In the genomic region with DNA sequence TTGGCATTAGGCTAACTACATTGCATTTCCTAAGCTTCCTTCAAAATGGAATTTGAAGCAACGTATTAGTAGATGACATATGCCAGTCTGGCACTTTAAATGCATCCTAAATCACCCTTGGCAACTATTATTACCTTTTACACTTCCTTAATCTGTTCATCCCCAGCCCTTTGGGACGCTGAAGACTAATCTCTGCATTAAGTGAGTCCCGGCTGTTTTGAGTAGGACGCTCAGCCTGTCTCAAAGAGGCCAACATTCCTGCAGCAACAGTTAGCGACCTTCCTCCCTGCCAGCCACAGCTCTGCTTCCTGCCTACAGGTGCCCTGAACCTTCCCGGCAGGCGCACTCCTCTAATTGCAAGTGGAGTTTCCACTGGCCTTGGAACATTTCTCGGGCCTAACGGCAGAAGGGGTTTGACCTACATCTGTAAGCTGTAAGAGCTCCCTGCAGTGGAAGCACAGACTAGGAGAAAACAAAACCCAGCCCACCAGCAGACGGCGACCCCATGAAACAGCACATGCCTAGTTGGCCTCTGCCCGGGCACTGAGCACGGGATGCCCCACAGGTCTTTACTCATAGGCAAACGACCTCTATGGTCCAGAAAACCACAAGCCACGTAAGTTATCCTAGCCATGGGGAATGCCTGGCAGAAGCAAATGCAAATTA, we compare ENCODE assay signal across 15 cellular contexts.
DNase-seq lines count a peak whose midpoint lies in the region; ATAC-seq and TF ChIP-seq lines count a peak whose summit lies in the region.
"Had no signal": no experiment of that assay in that cellular context is flagged by ENCODE, and none has a peak within 500 bp of the region (broad histone marks: within the 10 kb centered on the region; RNA-seq: fewer than 3 reads in every experiment).

No MANE protein-coding gene starts in this region.

- no peak overlapping the region for H3K4me3 ChIP-seq in Caco-2 (ENCODE audit: low read depth, low read length)
- no peak overlapping the region for H3K4me3 ChIP-seq in spleen

- intact Hi-C loops in Caco-2 (cut with micrococcal nuclease; ENCODE audit: unreplicated experiment) (no loop called here), spleen (cut with DNase I; ENCODE audit: low total_unique reads) (no loop called here)

- H3K36me3 Mint-ChIP-seq in Caco-2 (ENCODE audit: insufficient read depth, unreplicated experiment), result peaks cover 84% of the 10 kb centered on the region
- peaks cover 45% of the 10 kb centered on the region for H3K36me3 Mint-ChIP-seq in central memory CD8-positive, alpha-beta T cell (ENCODE audit: insufficient read depth)
- peaks cover 27 to 88% (median 61%) of the 10 kb centered on the region in 3 donors for H3K36me3 Mint-ChIP-seq in naive thymus-derived CD8-positive, alpha-beta T cell

- no peaks in the 10 kb centered on the region for H3K27me3 Mint-ChIP-seq in Caco-2 (ENCODE audit: insufficient read depth, unreplicated experiment)
- H3K27me3 Mint-ChIP-seq in central memory CD8-positive, alpha-beta T cell, result no peaks in the 10 kb centered on the region
- H3K27me3 Mint-ChIP-seq in naive thymus-derived CD8-positive, alpha-beta T cell, result no peaks in the 10 kb centered on the region

- 82 to 94% (median 89%) methylated on average over 13 to 15 of the region's 15 CpGs for WGBS in spleen, 5 donors

- no peak overlapping the region for H3K27ac ChIP-seq in spleen
- H3K27ac ChIP-seq: HL-60 had no signal

- H3K36me3 ChIP-seq in Caco-2 (ENCODE audit: control insufficient read depth, insufficient read depth, low read length), result no peaks in the 10 kb centered on the region; the same call in 1 of the 2 replicates
- H3K36me3 ChIP-seq in spleen, result peaks cover 7 to 91% (median 64%) of the 10 kb centered on the region in 6 donors

- peaks cover 31% of the 10 kb centered on the region for H3K9me3 Mint-ChIP-seq in Caco-2 (ENCODE audit: unreplicated experiment)
- H3K9me3 Mint-ChIP-seq in central memory CD8-positive, alpha-beta T cell, result no peaks in the 10 kb centered on the region
- peaks cover 0 to 8% (median 0%) of the 10 kb centered on the region in 9 donors for H3K9me3 Mint-ChIP-seq in naive thymus-derived CD8-positive, alpha-beta T cell

- peak overlapping the region; percentile 73 for H3K27ac Mint-ChIP-seq in Caco-2 (ENCODE audit: unreplicated experiment)
- peak overlapping the region; percentile 48 for H3K27ac Mint-ChIP-seq in central memory CD8-positive, alpha-beta T cell (ENCODE audit: low read depth)
- peak overlapping the region in 8 of 10 donors; percentile 11 to 76 (median 52) for H3K27ac Mint-ChIP-seq in naive thymus-derived CD8-positive, alpha-beta T cell

- DNase-seq in Caco-2, result no peak
- peak; percentile 90 to 92 for DNase-seq in NCI-H524 (lab: John Stamatoyannopoulos, UW)
- no peak for DNase-seq in central memory CD8-positive, alpha-beta T cell (ENCODE audit: low spot score in 2 of 2)
- no peak for DNase-seq in naive thymus-derived CD8-positive, alpha-beta T cell
- DNase-seq in spleen, result no peak
- no peak for DNase-seq in 8988T
- DNase-seq: activated naive CD4-positive, alpha-beta T cell; NCI-H1930; OCI-M1; right cardiac atrium; SIG-M5 had no signal

- CTCF ChIA-PET in Caco-2 (lab: Charles Lee), result no interaction called here

- no peak for TF ChIP-seq POLR2A in spleen (IDR thresholded peaks at IDR 0.05)

- no TSS peak for BruUV-seq in Caco-2 (replicated peaks; lab: Mats Ljungman, UMichigan)

- no peaks in the 10 kb centered on the region for H3K9me3 ChIP-seq in Caco-2
- no peaks in the 10 kb centered on the region for H3K9me3 ChIP-seq in spleen

- no peak for ATAC-seq in central memory CD8-positive, alpha-beta T cell (replicated peaks; ENCODE audit: extremely low read depth, poor library complexity, severe bottlenecking)
- ATAC-seq in naive thymus-derived CD8-positive, alpha-beta T cell, result no peak
- ATAC-seq in GM21515 (IDR thresholded peaks at IDR 0.05; ENCODE audit: unreplicated experiment), result no peak
- ATAC-seq in GM21526 (IDR thresholded peaks at IDR 0.05; ENCODE audit: low FRiP score, unreplicated experiment), result no peak
- ATAC-seq: right cardiac atrium had no signal

- H3K27me3 ChIP-seq in Caco-2 (replicated peaks; ENCODE audit: control insufficient read depth, insufficient read depth, low read length) (no peaks in the 10 kb centered on the region), spleen (replicated peaks in 1 of 7) (no peaks in the 10 kb centered on the region)

- peaks cover 12% of the 10 kb centered on the region for H3K4me1 Mint-ChIP-seq in Caco-2 (ENCODE audit: low read depth, unreplicated experiment)
- peaks cover 28% of the 10 kb centered on the region for H3K4me1 Mint-ChIP-seq in central memory CD8-positive, alpha-beta T cell
- peaks cover 16 to 28% (median 16%) of the 10 kb centered on the region in 4 donors for H3K4me1 Mint-ChIP-seq in naive thymus-derived CD8-positive, alpha-beta T cell

- no peaks in the 10 kb centered on the region for H3K4me1 ChIP-seq in Caco-2
- H3K4me1 ChIP-seq in spleen, result peaks cover 3 to 18% (median 12%) of the 10 kb centered on the region in 6 donors

- no peak overlapping the region for H3K4me3 Mint-ChIP-seq in Caco-2 (ENCODE audit: unreplicated experiment)
- no peak overlapping the region for H3K4me3 Mint-ChIP-seq in central memory CD8-positive, alpha-beta T cell
- H3K4me3 Mint-ChIP-seq in naive thymus-derived CD8-positive, alpha-beta T cell, result no peak overlapping the region
- H3K4me3 Mint-ChIP-seq: neural crest cell had no signal

- POLR2A ChIA-PET in Caco-2 (lab: Charles Lee), result no interaction called here
- POLR2A ChIA-PET in naive thymus-derived CD8-positive, alpha-beta T cell (lab: Charles Lee), result no interaction called here

- no peak for TF ChIP-seq CTCF in Caco-2 (IDR thresholded peaks at IDR 0.05; ENCODE audit: insufficient read depth in 1 of 2, low read depth in 1 of 2, low read length in 1 of 2, severe bottlenecking in 1 of 2, unreplicated experiment in 1 of 2)
- TF ChIP-seq CTCF in spleen (IDR thresholded peaks at IDR 0.05 in 8 of 11, conservative IDR thresholded peaks at IDR 0.05 in 3 of 11), result no peak

Comparison
In these comparisons a context has a peak if more than half of its experiments do, and no peak if none do; other contexts are left out.
1. DNase-seq: peak in NCI-H524 (2 of 2); none in Caco-2 (0 of 2), central memory CD8-positive, alpha-beta T cell (0 of 2), naive thymus-derived CD8-positive, alpha-beta T cell (0 of 10), spleen (single experiment) and 8988T (single experiment).
2. Peak in every context shown above with its lines, with median percentiles within 50 percentile points of each other: H3K27ac Mint-ChIP-seq.